Comparison of ENCODE assay signal across 8 cellular contexts in the genomic region with DNA sequence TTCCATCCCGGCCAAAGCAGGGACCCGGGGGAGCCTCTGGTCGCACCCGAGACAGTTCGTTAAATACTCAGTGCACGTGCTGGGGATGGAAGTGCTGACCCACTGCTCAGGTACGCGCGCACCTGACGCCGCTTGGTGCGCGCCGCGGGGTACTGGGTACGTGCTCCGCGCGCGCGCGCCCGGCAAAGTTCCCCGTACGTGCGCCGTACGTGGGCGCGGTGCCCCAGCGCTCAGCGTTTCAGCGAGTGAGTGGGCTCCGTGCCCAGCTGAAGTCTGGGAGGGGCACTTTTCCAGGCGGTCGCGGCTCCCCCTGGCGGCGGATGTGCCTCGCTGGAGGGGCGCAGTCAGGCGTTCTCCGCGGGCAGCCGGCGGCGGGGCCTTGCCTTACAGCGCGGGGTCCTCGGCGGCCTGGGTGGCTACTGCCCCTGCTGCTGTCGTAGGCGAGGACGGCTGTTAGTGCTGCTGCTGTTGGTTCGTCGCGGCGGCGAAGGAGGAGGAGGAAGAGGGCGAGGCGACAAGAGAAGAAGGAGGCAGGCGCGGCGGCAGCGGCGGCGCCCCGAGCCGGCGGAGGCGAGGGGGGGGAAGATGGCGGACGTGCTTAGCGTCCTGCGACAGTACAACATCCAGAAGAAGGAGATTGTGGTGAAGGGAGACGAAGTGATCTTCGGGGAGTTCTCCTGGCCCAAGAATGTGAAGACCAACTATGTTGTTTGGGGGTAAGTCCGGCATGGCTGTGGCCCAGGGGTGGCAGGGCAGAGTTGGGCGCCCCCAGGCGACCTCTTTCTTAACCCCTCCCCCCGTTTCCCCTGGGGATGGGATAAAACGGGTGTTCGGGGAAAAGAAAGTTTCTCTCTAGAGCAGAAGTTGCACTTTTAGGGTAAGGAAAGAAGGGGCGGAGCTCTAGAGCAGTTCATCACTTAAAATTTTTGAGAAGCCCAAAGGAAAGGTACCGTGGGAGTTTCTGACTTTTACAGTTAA. TPM values are rescaled to one million over a fixed set of nuclear protein-coding genes. Genes with fewer than 3 reads are reported as not detected.
DNase-seq lines count a peak whose midpoint lies in the region; ATAC-seq and TF ChIP-seq lines count a peak whose summit lies in the region.

A gene (plus strand): TSS at position 416 of the 978 bp plus-strand sequence. CDS start 170 bp downstream, at position 586.

- no peak within 1 kb of the TSS for H2AK5ac ChIP-seq in mesendoderm (ENCODE audit: low read length)

- peaks cover 2% of the 10 kb centered on the region; the same call in 1 of the 2 replicates for H3K36me3 ChIP-seq in Caco-2 (ENCODE audit: control insufficient read depth, insufficient read depth, low read length)
- peaks cover 8% of the 10 kb centered on the region for H3K36me3 ChIP-seq in effector memory CD4-positive, alpha-beta T cell (ENCODE audit: control insufficient read depth, insufficient read depth, low read length)
- H3K36me3 ChIP-seq in mesendoderm (ENCODE audit: control insufficient read depth, insufficient read depth, low read length): no peaks in the 10 kb centered on the region

- no peak within 1 kb of the TSS for H2BK15ac ChIP-seq in mesendoderm (replicated peaks; ENCODE audit: low read depth)

- peak within 1 kb of the TSS; percentile 79 for H3K4me3 ChIP-seq in Caco-2 (ENCODE audit: low read depth, low read length)
- peak within 1 kb of the TSS; percentile 94 for H3K4me3 ChIP-seq in effector memory CD4-positive, alpha-beta T cell (ENCODE audit: insufficient read depth, low read depth, low read length, poor library complexity, severe bottlenecking)
- H3K4me3 ChIP-seq in mesendoderm (ENCODE audit: low read length): peak within 1 kb of the TSS; percentile 99

- peaks cover 9% of the 10 kb centered on the region for H3K4me1 Mint-ChIP-seq in Caco-2 (ENCODE audit: low read depth, unreplicated experiment)

- peak within 1 kb of the TSS; percentile 90 for H3K27ac ChIP-seq in effector memory CD4-positive, alpha-beta T cell (ENCODE audit: insufficient read depth, low read length, poor library complexity, severe bottlenecking)
- peak within 1 kb of the TSS; percentile 98 for H3K27ac ChIP-seq in mesendoderm (ENCODE audit: low read depth, low read length)

- peak; percentile 83 to 88 for TF ChIP-seq CTCF in Caco-2 (IDR thresholded peaks at IDR 0.05; ENCODE audit: insufficient read depth in 1 of 2, low read depth in 1 of 2, low read length in 1 of 2, severe bottlenecking in 1 of 2, unreplicated experiment in 1 of 2)

- H3K4ac ChIP-seq in mesendoderm (ENCODE audit: low read depth, low read length): peak within 1 kb of the TSS; percentile 73

- H3K4me1 ChIP-seq in Caco-2: peaks cover 12% of the 10 kb centered on the region
- H3K4me1 ChIP-seq in effector memory CD4-positive, alpha-beta T cell (ENCODE audit: control insufficient read depth, insufficient read depth, low read length, poor library complexity, severe bottlenecking): peaks cover 11% of the 10 kb centered on the region
- H3K4me1 ChIP-seq in mesendoderm (ENCODE audit: control insufficient read depth, low read depth, low read length): no peaks in the 10 kb centered on the region

- POLR2A ChIA-PET in Caco-2 (lab: Charles Lee): interaction anchor here (1.5 kb wide), 1 partner anchor 17 kb away, joined by 3 read pairs; a partner anchor contains a TSS
- POLR2A ChIA-PET in activated CD8-positive, alpha-beta memory T cell treated with anti-CD3 and anti-CD28 coated beads for 36 hours (lab: Charles Lee): interaction anchor here (0.6 to 3.2 kb wide), 3 partner anchors 17 to 315 kb away, joined by 3 to 23 read pairs (median 8); a partner anchor contains a TSS

- CTCF ChIA-PET in Caco-2 (lab: Charles Lee): interaction anchor here (0.6 to 0.9 kb wide), 3 partner anchors 17 to 648 kb away, joined by 3 to 8 read pairs (median 3); a partner anchor contains a TSS
- CTCF ChIA-PET in activated CD8-positive, alpha-beta memory T cell treated with anti-CD3 and anti-CD28 coated beads for 36 hours (lab: Charles Lee): interaction anchor here (0.6 to 1.7 kb wide), 7 partner anchors 14 to 334 kb away, joined by 3 to 7 read pairs (median 4); a partner anchor contains a TSS

- intact Hi-C loops in Caco-2 (cut with micrococcal nuclease; ENCODE audit: unreplicated experiment): loop anchor here (1.0 kb wide), 5 partner anchors 11 to 317 kb away; a partner anchor contains a TSS

- peak within 1 kb of the TSS; percentile 82 for H3K18ac ChIP-seq in mesendoderm (ENCODE audit: low read length)

- H3K4me3 Mint-ChIP-seq in Caco-2 (ENCODE audit: unreplicated experiment): peak within 1 kb of the TSS; percentile 89

- peak within 1 kb of the TSS; percentile 94 for H3K27ac Mint-ChIP-seq in Caco-2 (ENCODE audit: unreplicated experiment)

- H3K9ac ChIP-seq in mesendoderm (ENCODE audit: low read length): peak within 1 kb of the TSS; percentile 98

- DNase-seq in Caco-2 (peak; percentile 97), HT1080 (ENCODE audit: low read depth) (peak; percentile 97), NOMO-1 (lab: John Stamatoyannopoulos, UW; ENCODE audit: unreplicated experiment in 2 of 2) (peak; percentile 95 to 96), mesendoderm (peak; percentile 98)
- peak; percentile 97 to 98 (median 97) for DNase-seq in effector memory CD4-positive, alpha-beta T cell
- peak; percentile 100 for DNase-seq in stimulated activated CD8-positive, alpha-beta memory T cell treated with anti-CD3 and anti-CD28 coated beads, Interleukin-15, amount 100 ng/mL, for 1 hour (ENCODE audit: low read depth)

- H3K56ac ChIP-seq in mesendoderm (ENCODE audit: low read length): peak within 1 kb of the TSS; percentile 98

- WGBS in mesendoderm (ENCODE audit: extremely low coverage, insufficient coverage, low lambda C conversion rate): no CpG with 5 or more reads among the region's 85 CpGs

- H4K8ac ChIP-seq in mesendoderm (ENCODE audit: low read depth, low read length): no peak within 1 kb of the TSS

- no peaks in the 10 kb centered on the region for H3K27me3 ChIP-seq in Caco-2 (replicated peaks; ENCODE audit: control insufficient read depth, insufficient read depth, low read length)
- no peaks in the 10 kb centered on the region for H3K27me3 ChIP-seq in effector memory CD4-positive, alpha-beta T cell (replicated peaks; ENCODE audit: control insufficient read depth, insufficient read depth, low read length, poor library complexity, severe bottlenecking)
- no peaks in the 10 kb centered on the region for H3K27me3 ChIP-seq in mesendoderm (ENCODE audit: insufficient read depth, low read length, poor library complexity)

- H3K79me2 ChIP-seq in mesendoderm (ENCODE audit: control insufficient read depth, insufficient read depth, low read length): peaks cover 34% of the 10 kb centered on the region

- H3K79me1 ChIP-seq in mesendoderm (ENCODE audit: low read length): peaks cover 2% of the 10 kb centered on the region

- peak; percentile 88 for ATAC-seq in GM21360 (IDR thresholded peaks at IDR 0.05; ENCODE audit: unreplicated experiment)

- H3K36me3 Mint-ChIP-seq in Caco-2 (ENCODE audit: insufficient read depth, unreplicated experiment): peaks cover 29% of the 10 kb centered on the region

- no peak within 1 kb of the TSS for H4K5ac ChIP-seq in mesendoderm (ENCODE audit: low read length)

- H3K23ac ChIP-seq in mesendoderm (ENCODE audit: low read length): no peak within 1 kb of the TSS

- H3K9me3 Mint-ChIP-seq in Caco-2 (ENCODE audit: unreplicated experiment): no peaks in the 10 kb centered on the region

- H2BK120ac ChIP-seq in mesendoderm (ENCODE audit: low read depth, low read length): no peak within 1 kb of the TSS

- no peaks in the 10 kb centered on the region for H3K27me3 Mint-ChIP-seq in Caco-2 (ENCODE audit: insufficient read depth, unreplicated experiment)

- BruUV-seq in Caco-2 (replicated peaks; lab: Mats Ljungman, UMichigan): TSS peak; percentile 53

- H2BK5ac ChIP-seq in mesendoderm (ENCODE audit: low read length): peak within 1 kb of the TSS; percentile 95

- H3K4me2 ChIP-seq in mesendoderm (ENCODE audit: low read length): peak within 1 kb of the TSS; percentile 64

- no peaks in the 10 kb centered on the region for H3K9me3 ChIP-seq in Caco-2
- no peaks in the 10 kb centered on the region for H3K9me3 ChIP-seq in effector memory CD4-positive, alpha-beta T cell (ENCODE audit: control insufficient read depth, low read length)

RNA-seq across cellular contexts. Expression of the gene that starts here (rescaled TPM):
- 48.9 and 50.5 TPM in 2 replicates for total RNA-seq in Caco-2 (2022)
- total RNA-seq in HT1080 (2014; rRNA removed; shearing (Covaris generic)): 16.0 and 23.6 TPM in 2 replicates
- polyA plus RNA-seq in HT1080 (2015; cell fraction: cytosol; rRNA removed): 31.3 and 33.3 TPM in 2 replicates
- polyA plus RNA-seq in HT1080 (2015; cell fraction: nucleus; rRNA removed): 24.6 and 24.8 TPM in 2 replicates
- total RNA-seq in activated CD8-positive, alpha-beta memory T cell treated with anti-CD3 and anti-CD28 coated beads for 36 hours: 10 to 100 TPM; 49.1 to 52.7 TPM
- polyA plus RNA-seq in mesendoderm (2013, experiment 1 of 2): 37.2 TPM
- 37.0 TPM for polyA plus RNA-seq in mesendoderm (2013, experiment 2 of 2)

Comparison
In these comparisons a context has a peak if more than half of its experiments do, and no peak if none do; other contexts are left out.
1. Peak in every context shown above with its lines: DNase-seq, ATAC-seq, H3K4me3 ChIP-seq and H3K27ac ChIP-seq.